Comparison of ENCODE assay signal across 13 cellular contexts in genomic region chr14:87971010-87971409, GRCh38. TPM values are rescaled to one million over a fixed set of nuclear protein-coding genes. Genes with fewer than 3 reads are reported as not detected.
DNase-seq lines count a peak whose midpoint lies in the region; ATAC-seq and TF ChIP-seq lines count a peak whose summit lies in the region.
"Had no signal": no experiment of that assay in that cellular context is flagged by ENCODE, and none has a peak within 500 bp of the region (broad histone marks: within the 10 kb centered on the region; RNA-seq: fewer than 3 reads in every experiment).

No MANE protein-coding gene starts in this region.

- H3K9me3 Mint-ChIP-seq in activated CD4-positive, alpha-beta T cell treated with anti-CD3 and anti-CD28 coated beads, Interleukin-2, amount 10 ng/mL, durations not matched to agents 24 days and 14 days, result no peaks in the 10 kb centered on the region

- no peak overlapping the region for H3K4me3 Mint-ChIP-seq in activated CD4-positive, alpha-beta T cell treated with anti-CD3 and anti-CD28 coated beads, Interleukin-2, amount 10 ng/mL, durations not matched to agents 24 days and 14 days

- TF ChIP-seq CTCF in GM13977 (IDR thresholded peaks at IDR 0.05; ENCODE audit: extremely low read depth, insufficient read depth, missing control alignments), result no peak

- in situ Hi-C loops in GM13977 (cut with MboI; ENCODE audit: low pct_unique_long_range_greater_than_20kb, low sequenced_read_pairs, unreplicated experiment), result no loop called here

- ATAC-seq in GM19395 (IDR thresholded peaks at IDR 0.05; ENCODE audit: unreplicated experiment) (peak; percentile 95), HG02642 (IDR thresholded peaks at IDR 0.05; ENCODE audit: poor library complexity, unreplicated experiment) (peak; percentile 97), HG03354 (IDR thresholded peaks at IDR 0.05; ENCODE audit: poor library complexity, severe bottlenecking, unreplicated experiment) (peak; percentile 89)
- ATAC-seq: Panc1 had no signal

- intact Hi-C loops in activated CD4-positive, alpha-beta T cell treated with anti-CD3 and anti-CD28 coated beads, Interleukin-2, amount 10 ng/mL, durations not matched to agents 24 days and 14 days (cut with micrococcal nuclease), result no loop called here

- no peaks in the 10 kb centered on the region for H3K27me3 Mint-ChIP-seq in activated CD4-positive, alpha-beta T cell treated with anti-CD3 and anti-CD28 coated beads, Interleukin-2, amount 10 ng/mL, durations not matched to agents 24 days and 14 days

- DNase-seq in GM13977 (ENCODE audit: low spot score) (peak; percentile 20), NCI-H146 (lab: John Stamatoyannopoulos, UW) (no peak), midbrain (lab: John Stamatoyannopoulos, UW) (no peak), OCI-M2 (lab: John Stamatoyannopoulos, UW; ENCODE audit: unreplicated experiment) (no peak)
- DNase-seq in activated CD4-positive, alpha-beta T cell treated with anti-CD3 and anti-CD28 coated beads, Interleukin-2, amount 10 ng/mL, durations not matched to agents 24 days and 14 days, result no peak
- DNase-seq: DMS53, NCI-H2171, ovary, T1000 had no signal

- H3K27ac Mint-ChIP-seq in activated CD4-positive, alpha-beta T cell treated with anti-CD3 and anti-CD28 coated beads, Interleukin-2, amount 10 ng/mL, durations not matched to agents 24 days and 14 days, result no peak overlapping the region

- H3K4me1 Mint-ChIP-seq in activated CD4-positive, alpha-beta T cell treated with anti-CD3 and anti-CD28 coated beads, Interleukin-2, amount 10 ng/mL, durations not matched to agents 24 days and 14 days, result peaks cover 2% of the 10 kb centered on the region

- peaks cover 23% of the 10 kb centered on the region for H3K36me3 Mint-ChIP-seq in activated CD4-positive, alpha-beta T cell treated with anti-CD3 and anti-CD28 coated beads, Interleukin-2, amount 10 ng/mL, durations not matched to agents 24 days and 14 days (ENCODE audit: low read depth)

RNA-seq across cellular contexts. Expression of gene GALC, which starts 22.0 kb away (rescaled TPM):
- total RNA-seq in activated CD4-positive, alpha-beta T cell treated with anti-CD3 and anti-CD28 coated beads, Interleukin-2, amount 10 ng/mL, durations not matched to agents 24 days and 14 days, result 7.3 and 9.3 TPM in 2 replicates

RNA-seq across cellular contexts. Expression of gene GPR65, which starts 33.9 kb away (rescaled TPM):
- total RNA-seq in activated CD4-positive, alpha-beta T cell treated with anti-CD3 and anti-CD28 coated beads, Interleukin-2, amount 10 ng/mL, durations not matched to agents 24 days and 14 days, result 8.1 and 8.3 TPM in 2 replicates
